ENCODE assay signal across 8 cellular contexts in the genomic region with DNA sequence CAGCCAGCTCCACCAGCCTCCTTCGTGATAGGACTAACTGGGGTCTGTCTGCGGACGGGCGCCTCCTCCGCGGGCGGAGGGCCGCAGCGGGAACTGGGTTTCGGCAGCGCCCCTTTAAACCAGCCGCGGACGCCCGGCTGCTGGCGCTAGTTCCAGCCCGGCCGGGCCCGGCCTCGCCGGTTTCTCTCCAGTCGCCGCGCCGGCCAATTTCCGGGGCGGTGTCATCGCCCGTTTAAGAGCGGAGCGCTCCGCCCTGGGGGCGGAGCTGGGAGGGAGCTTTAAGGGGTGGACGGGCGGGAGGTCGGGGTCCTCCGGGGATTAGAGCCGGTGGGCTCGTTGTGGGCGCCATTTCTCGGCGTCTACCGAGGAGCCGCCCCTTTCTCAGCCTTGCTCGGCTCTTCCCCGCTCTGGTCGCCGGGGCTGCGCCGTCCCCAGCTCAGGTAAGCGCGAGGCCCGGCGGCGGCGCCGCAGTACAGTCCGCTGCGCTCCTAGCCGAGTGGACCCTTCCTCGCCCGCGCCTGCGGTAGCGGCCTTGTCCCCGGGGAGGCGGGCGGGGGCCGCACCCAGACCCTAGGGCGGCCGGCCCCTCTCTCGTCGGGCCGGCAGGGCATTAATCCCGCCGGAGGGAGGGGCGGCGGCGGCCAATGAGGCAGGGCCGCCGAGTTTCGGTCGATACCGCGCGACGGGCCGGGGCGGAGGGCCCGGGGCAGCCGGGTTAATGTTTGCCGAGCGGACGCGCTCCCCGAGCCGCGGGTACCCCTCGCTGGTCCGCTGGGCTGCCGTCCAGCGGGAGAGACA. TPM values are rescaled to one million over a fixed set of nuclear protein-coding genes. Genes with fewer than 3 reads are reported as not detected.
DNase-seq lines count a peak whose midpoint lies in the region; ATAC-seq and TF ChIP-seq lines count a peak whose summit lies in the region.

A gene (plus strand): TSS at position 307 of the 798 bp plus-strand sequence. CDS start 6,008 bp downstream, outside the sequence.

- H3K9me3 ChIP-seq in adrenal gland (replicated peaks in 1 of 3) (no peaks in the 10 kb centered on the region), upper lobe of right lung (no peaks in the 10 kb centered on the region)

- H3K4me1 ChIP-seq in adrenal gland (replicated peaks in 1 of 2) (peaks cover 4 to 23% of the 10 kb centered on the region in 2 donors), upper lobe of right lung (peaks cover 5% of the 10 kb centered on the region)

- no peaks in the 10 kb centered on the region for H3K27me3 Mint-ChIP-seq in progenitor cell of endocrine pancreas

- intact Hi-C loops in adrenal gland (cut with DNase I), result no loop called here
- intact Hi-C loops in left cardiac atrium (cut with DNase I), result no loop called here
- intact Hi-C loops in upper lobe of right lung (cut with DNase I), result no loop called here

- peak within 1 kb of the TSS; percentile 87 for H3K4me3 ChIP-seq in GM12864 (ENCODE audit: low read depth, low read length)
- H3K4me3 ChIP-seq in adrenal gland, result peak within 1 kb of the TSS; percentile 72 to 100 (median 93)
- H3K4me3 ChIP-seq in upper lobe of right lung, result peak within 1 kb of the TSS; percentile 85

- no peaks in the 10 kb centered on the region for H3K36me3 ChIP-seq in adrenal gland (replicated peaks in 1 of 2)
- H3K36me3 ChIP-seq in upper lobe of right lung, result no peaks in the 10 kb centered on the region

- peaks cover 19% of the 10 kb centered on the region for H3K9me3 Mint-ChIP-seq in progenitor cell of endocrine pancreas (ENCODE audit: low read depth)

- TF ChIP-seq CTCF in GM12864 (IDR thresholded peaks at IDR 0.05; ENCODE audit: low read depth, low read length, missing control alignments), result no peak
- TF ChIP-seq CTCF in adrenal gland (IDR thresholded peaks at IDR 0.05), result no peak
- no peak for TF ChIP-seq CTCF in progenitor cell of endocrine pancreas (IDR thresholded peaks at IDR 0.05; ENCODE audit: unreplicated experiment)
- no peak for TF ChIP-seq CTCF in upper lobe of right lung (IDR thresholded peaks at IDR 0.05)

- H3K36me3 Mint-ChIP-seq in progenitor cell of endocrine pancreas (ENCODE audit: insufficient read depth), result peaks cover 18% of the 10 kb centered on the region

- H3K27ac ChIP-seq in adrenal gland, result peak within 1 kb of the TSS; percentile 43 to 91 (median 86)
- peak within 1 kb of the TSS; percentile 90 for H3K27ac ChIP-seq in upper lobe of right lung

- H3K4me3 Mint-ChIP-seq in progenitor cell of endocrine pancreas (ENCODE audit: low read depth), result peak within 1 kb of the TSS; percentile 95

- peaks cover 18% of the 10 kb centered on the region for H3K4me1 Mint-ChIP-seq in progenitor cell of endocrine pancreas (ENCODE audit: low read depth)

- peak; percentile 40 to 49 for TF ChIP-seq POLR2A in adrenal gland (IDR thresholded peaks at IDR 0.05)

- WGBS in adrenal gland, 4 donors, result 0 to 1% (median 1%) methylated on average over 13 to 102 of the region's 102 CpGs

- H3K27me3 ChIP-seq in adrenal gland (no peaks in the 10 kb centered on the region), upper lobe of right lung (no peaks in the 10 kb centered on the region)

- DNase-seq in GM12864 (ENCODE audit: low read depth) (peak; percentile 62), NCI-H1105 treated with DMSO at 0.1 percent for 48 hours (lab: John Stamatoyannopoulos, UW) (peak; percentile 88), SW480 (ENCODE audit: low spot score) (peak; percentile 89), adrenal gland (peak; percentile 91 to 95 (median 93)), left cardiac atrium (peak; percentile 96), progenitor cell of endocrine pancreas (ENCODE audit: low spot score, unreplicated experiment) (peak; percentile 89), upper lobe of right lung (peak; percentile 96)

- peak; percentile 95 for ATAC-seq in HG02642 (IDR thresholded peaks at IDR 0.05; ENCODE audit: poor library complexity, unreplicated experiment)
- ATAC-seq in left cardiac atrium, result peak; percentile 98 to 99
- ATAC-seq in upper lobe of right lung, result peak; percentile 98

- peak within 1 kb of the TSS; percentile 97 for H3K27ac Mint-ChIP-seq in progenitor cell of endocrine pancreas

RNA-seq across cellular contexts. Expression of the gene that starts here (rescaled TPM):
- total RNA-seq in adrenal gland (10 to 100 TPM; 10.9 to 25.8 (median 16.1) TPM), left cardiac atrium (10 to 100 TPM in 1 of 2 donors, 1 to 10 TPM in 1; 9.3 to 13.1 TPM), progenitor cell of endocrine pancreas (75.3 and 77.8 TPM in 2 replicates), upper lobe of right lung (85.5 TPM)
- polyA plus RNA-seq in adrenal gland, result 1 to 10 TPM; 2.6 to 10.0 (median 3.0) TPM

Comparison
In these comparisons a context has a peak if more than half of its experiments do, and no peak if none do; other contexts are left out.
1. Peak in every context shown above with its lines: DNase-seq, ATAC-seq, H3K4me3 ChIP-seq and H3K27ac ChIP-seq.